ENCODE assay signal across 21 cellular contexts in genomic region chr2:159737292-159737916, GRCh38. TPM values are rescaled to one million over a fixed set of nuclear protein-coding genes. Genes with fewer than 3 reads are reported as not detected.
DNase-seq lines count a peak whose midpoint lies in the region; ATAC-seq, FAIRE-seq and TF ChIP-seq lines count a peak whose summit lies in the region.
"Had no signal": no experiment of that assay in that cellular context is flagged by ENCODE, and none has a peak within 500 bp of the region (broad histone marks: within the 10 kb centered on the region; RNA-seq: fewer than 3 reads in every experiment).

No MANE protein-coding gene starts in this region.

- H3K27me3 ChIP-seq in mammary epithelial cell (ENCODE audit: insufficient read depth, low read length) (no peaks in the 10 kb centered on the region), breast epithelium (no peaks in the 10 kb centered on the region), psoas muscle (ENCODE audit: insufficient read depth in 3 of 3, low read length in 2 of 3) (no peaks in the 10 kb centered on the region)
- H3K27me3 ChIP-seq: brain microvascular endothelial cell, esophagus squamous epithelium had no signal

- DNase-seq in mammary epithelial cell (peak; percentile 27), breast epithelium (ENCODE audit: low spot score in 2 of 2) (no peak), LHCN-M2 (ENCODE audit: low read depth) (peak; percentile 40), epithelial cell of esophagus (ENCODE audit: low read depth) (peak; percentile 51), psoas muscle (no peak), HTR-8/SVneo (ENCODE audit: insufficient read length, low spot score) (no peak)
- no peak for DNase-seq in activated CD8-positive, alpha-beta memory T cell treated with anti-CD3 and anti-CD28 coated beads, Interleukin-2, amount 50 U/mL, for 48 hours
- DNase-seq: activated CD8-positive, alpha-beta T cell treated with anti-CD3 and anti-CD28 coated beads, Interleukin-2, amount 10 ng/mL, durations not matched to agents 7 days and 5 days; brain microvascular endothelial cell; Calu3; esophagus squamous epithelium; GOT3; NCI-H1436 treated with DMSO at 0.1 percent for 48 hours; NCI-H2171 treated with DMSO at 0.1 percent for 48 hours; NCI-H774 had no signal

- H3K4me3 ChIP-seq in mammary epithelial cell (replicated peaks in 1 of 3; ENCODE audit: insufficient read depth in 1 of 3, low read depth in 2 of 3, low read length in 3 of 3), result no peak overlapping the region
- no peak overlapping the region for H3K4me3 ChIP-seq in breast epithelium
- H3K4me3 ChIP-seq in epithelial cell of esophagus (ENCODE audit: low read length), result no peak overlapping the region
- no peak overlapping the region for H3K4me3 ChIP-seq in psoas muscle
- H3K4me3 ChIP-seq: esophagus squamous epithelium, lung, SK-N-MC had no signal

- in situ Hi-C loops in mammary epithelial cell (cut with MboI; ENCODE audit: low sequenced_read_pairs in 2 of 2), result no loop called here

- no TSS peak for BruUV-seq in mammary epithelial cell (replicated peaks; lab: Mats Ljungman, UMichigan)

- no peak for TF ChIP-seq POLR2A in breast epithelium (IDR thresholded peaks at IDR 0.05)

- peaks cover 96% of the 10 kb centered on the region for H3K79me2 ChIP-seq in mammary epithelial cell (ENCODE audit: insufficient read depth, low read length)

- dilution Hi-C loops in mammary epithelial cell (cut with HindIII; ENCODE audit: low sequenced_read_pairs), result no loop called here

- FAIRE-seq in HTR-8/SVneo (lab: Jason Lieb, UNC), result no peak
- FAIRE-seq: A204.1, islet of Langerhans had no signal

- no peak for TF ChIP-seq CTCF in mammary epithelial cell (conservative IDR thresholded peaks at IDR 0.05 in 1 of 2, IDR thresholded peaks at IDR 0.05 in 1 of 2; ENCODE audit: extremely low read depth in 1 of 2, insufficient read depth in 1 of 2, low read depth in 1 of 2, low read length in 2 of 2)
- no peak for TF ChIP-seq CTCF in breast epithelium (IDR thresholded peaks at IDR 0.05)
- TF ChIP-seq CTCF in epithelial cell of esophagus (IDR thresholded peaks at IDR 0.05; ENCODE audit: insufficient read depth, low read depth, low read length, missing control alignments), result no peak
- TF ChIP-seq CTCF in psoas muscle (IDR thresholded peaks at IDR 0.05), result no peak

- H3K27ac ChIP-seq in mammary epithelial cell (ENCODE audit: insufficient read depth, low read depth, low read length) (no peak overlapping the region), breast epithelium (no peak overlapping the region), psoas muscle (peak overlapping the region; percentile 55)
- H3K27ac ChIP-seq: brain microvascular endothelial cell, esophagus squamous epithelium, parathyroid adenoma, SK-N-MC had no signal

- no peak overlapping the region for H3K4me2 ChIP-seq in mammary epithelial cell (ENCODE audit: insufficient read depth, low read depth, low read length)

- 100% methylated on average over 1 of the region's 1 CpG for WGBS in mammary epithelial cell (ENCODE audit: low coverage, missing lambda C conversion rate)
- 92 to 100% (median 96%) methylated on average over 1 of the region's 1 CpG for WGBS in psoas muscle, 3 donors

- peak; percentile 75 to 84 (median 80) for ATAC-seq in psoas muscle
- no peak for ATAC-seq in HG02610 (IDR thresholded peaks at IDR 0.05; ENCODE audit: unreplicated experiment)
- ATAC-seq: activated CD8-positive, alpha-beta T cell treated with anti-CD3 and anti-CD28 coated beads, Interleukin-2, amount 10 ng/mL, durations not matched to agents 7 days and 5 days had no signal

- CTCF ChIA-PET in mammary epithelial cell (lab: Charles Lee; ENCODE audit: low non-redundant PET), result no interaction called here

- H3K9me3 ChIP-seq in mammary epithelial cell (replicated peaks; ENCODE audit: insufficient read depth, low read length) (no peaks in the 10 kb centered on the region), breast epithelium (no peaks in the 10 kb centered on the region), psoas muscle (no peaks in the 10 kb centered on the region)
- H3K9me3 ChIP-seq: esophagus squamous epithelium had no signal

- H3K36me3 ChIP-seq in mammary epithelial cell (ENCODE audit: insufficient read depth, low read length), result peaks cover 24% of the 10 kb centered on the region
- H3K36me3 ChIP-seq in breast epithelium, result peaks cover 4% of the 10 kb centered on the region
- peaks cover 0 to 81% of the 10 kb centered on the region in 2 donors for H3K36me3 ChIP-seq in psoas muscle (ENCODE audit: insufficient read depth in 1 of 2, low read depth in 1 of 2)

- H2AFZ ChIP-seq in mammary epithelial cell (ENCODE audit: low read depth, low read length), result no peak overlapping the region
- H2AFZ ChIP-seq: parathyroid adenoma had no signal

- intact Hi-C loops in mammary epithelial cell (cut with micrococcal nuclease), result no loop called here
- intact Hi-C loops in breast epithelium (cut with DNase I; ENCODE audit: low total_unique reads), result no loop called here
- intact Hi-C loops in psoas muscle (cut with DNase I), result no loop called here

- peaks cover 5% of the 10 kb centered on the region for H4K20me1 ChIP-seq in mammary epithelial cell (ENCODE audit: insufficient read depth, low read length)

- peaks cover 30% of the 10 kb centered on the region for H3K4me1 ChIP-seq in mammary epithelial cell (ENCODE audit: insufficient read depth, low read length)
- H3K4me1 ChIP-seq in breast epithelium, result no peaks in the 10 kb centered on the region
- peaks cover 20% of the 10 kb centered on the region for H3K4me1 ChIP-seq in psoas muscle
- H3K4me1 ChIP-seq: parathyroid adenoma had no signal

- no peak overlapping the region for H3K9ac ChIP-seq in mammary epithelial cell (ENCODE audit: insufficient read depth, low read length)
- H3K9ac ChIP-seq: parathyroid adenoma had no signal

RNA-seq across cellular contexts. Expression of gene MARCHF7, which starts 25.1 kb away (rescaled TPM):
- total RNA-seq in mammary epithelial cell, result 100 to 1,000 TPM in 1 of 2 donors, 10 to 100 TPM in 1; 84.3 to 121 TPM
- 25.5 TPM for polyA plus RNA-seq in mammary epithelial cell
- 43.9 TPM for polyA minus RNA-seq in mammary epithelial cell
- 100 to 1,000 TPM in 2 of 3 donors, 10 to 100 TPM in 1; 85.9 to 154 (median 128) TPM for total RNA-seq in breast epithelium
- total RNA-seq in LHCN-M2 (2014; rRNA removed), result 98.2 and 124 TPM in 2 replicates
- 21.0 TPM for polyA plus RNA-seq in LHCN-M2 (2012)
- total RNA-seq in psoas muscle, result 100 to 1,000 TPM in 1 of 4 donors, 10 to 100 TPM in 3; 72.6 to 104 (median 89.0) TPM
- 10 to 100 TPM; 51.2 to 97.7 (median 58.6) TPM for polyA plus RNA-seq in psoas muscle

Comparison
In these comparisons a context has a peak if more than half of its experiments do, and no peak if none do; other contexts are left out.
1. DNase-seq: peak in mammary epithelial cell (single experiment), LHCN-M2 (single experiment) and epithelial cell of esophagus (single experiment); none in breast epithelium (0 of 2), psoas muscle (0 of 2), activated CD8-positive, alpha-beta memory T cell treated with anti-CD3 and anti-CD28 coated beads, Interleukin-2, amount 50 U/mL, for 48 hours (single experiment) and HTR-8/SVneo (single experiment).